ENCODE assay signal across 8 cellular contexts in the genomic region with DNA sequence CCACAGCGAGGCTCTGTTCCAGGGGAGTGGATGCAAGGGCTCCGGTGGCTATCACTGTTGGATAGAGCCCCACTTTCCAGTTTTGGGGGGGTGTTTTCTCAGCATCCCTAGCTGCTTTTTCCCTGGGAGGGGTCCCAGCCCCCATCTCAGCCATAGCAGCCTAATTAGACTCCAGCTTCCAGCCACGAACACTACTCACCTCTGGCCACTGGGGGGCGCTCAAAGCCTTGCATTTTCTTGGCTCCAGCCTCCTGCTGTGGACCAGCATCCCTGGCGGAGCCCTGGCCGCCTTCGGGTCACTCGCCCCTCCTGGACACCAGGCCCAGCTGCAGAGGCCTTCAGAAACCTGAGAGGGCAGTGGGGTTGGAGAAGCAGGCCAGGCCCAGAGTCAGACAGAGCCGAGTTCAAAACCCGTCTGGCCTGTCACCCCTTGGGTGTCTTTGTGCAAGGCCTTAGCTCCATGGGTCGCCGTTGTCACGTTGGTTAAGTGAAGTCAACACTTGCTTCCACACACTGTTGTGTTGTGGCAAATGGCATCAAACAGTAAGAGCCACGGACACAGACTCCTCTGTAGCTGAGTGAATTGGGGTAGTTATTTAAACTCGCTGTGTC.
DNase-seq lines count a peak whose midpoint lies in the region; ATAC-seq and TF ChIP-seq lines count a peak whose summit lies in the region.

No MANE protein-coding gene starts in this region.

- H3K9me3 ChIP-seq in liver (ENCODE audit: control insufficient read depth in 4 of 4, low read length in 3 of 4), result no peaks in the 10 kb centered on the region

- H3K36me3 ChIP-seq in liver (ENCODE audit: control insufficient read depth in 4 of 4, insufficient read depth in 3 of 4, low read depth in 1 of 4, low read length in 3 of 4), result peaks cover 24 to 94% (median 58%) of the 10 kb centered on the region in 4 donors

- no peaks in the 10 kb centered on the region for H3K27me3 ChIP-seq in liver (ENCODE audit: control insufficient read depth in 4 of 4, insufficient read depth in 4 of 4, low read length in 3 of 4)

- peaks cover 0 to 9% (median 3%) of the 10 kb centered on the region in 4 donors for H3K4me1 ChIP-seq in liver (ENCODE audit: control insufficient read depth in 4 of 4, insufficient read depth in 4 of 4, low read length in 3 of 4)

- H3K27ac Mint-ChIP-seq in activated B cell treated with CpG ODN at 0.5 μM for 24 hours, result no peak overlapping the region
- no peak overlapping the region for H3K27ac Mint-ChIP-seq in chondrocyte (ENCODE audit: unreplicated experiment)

- H3K9me3 Mint-ChIP-seq in activated B cell treated with CpG ODN at 0.5 μM for 24 hours, result no peaks in the 10 kb centered on the region
- H3K9me3 Mint-ChIP-seq in chondrocyte (ENCODE audit: low read depth), result no peaks in the 10 kb centered on the region

- no peak overlapping the region for H3K4me3 ChIP-seq in liver (ENCODE audit: low read depth in 1 of 3, low read length in 3 of 3)

- H3K27me3 Mint-ChIP-seq in activated B cell treated with CpG ODN at 0.5 μM for 24 hours (no peaks in the 10 kb centered on the region), chondrocyte (ENCODE audit: low read depth) (no peaks in the 10 kb centered on the region)

- H3K4me3 Mint-ChIP-seq in activated B cell treated with CpG ODN at 0.5 μM for 24 hours (no peak overlapping the region), chondrocyte (ENCODE audit: unreplicated experiment) (no peak overlapping the region)

- POLR2A ChIA-PET in activated B cell treated with CpG ODN at 0.5 μM for 24 hours (lab: Charles Lee), result interaction anchor here (0.5 kb wide), 1 partner anchor 218 kb away, joined by 4 read pairs; no protein-coding TSS in a partner anchor

- intact Hi-C loops in activated B cell treated with CpG ODN at 0.5 μM for 24 hours (cut with micrococcal nuclease), result loop anchor here (5.0 to 10.0 kb wide), 3 partner anchors 163 to 921 kb away; no protein-coding TSS in a partner anchor

- TF ChIP-seq RAD21 in liver (IDR thresholded peaks at IDR 0.05), result peak; percentile 72 to 79

- TF ChIP-seq CTCF in activated B cell treated with CpG ODN at 0.5 μM for 24 hours (IDR thresholded peaks at IDR 0.05), result peak; percentile 57
- peak; percentile 96 for TF ChIP-seq CTCF in chondrocyte (IDR thresholded peaks at IDR 0.05)
- TF ChIP-seq CTCF in liver (IDR thresholded peaks at IDR 0.05; ENCODE audit: low read depth, low read length, missing input control), result peak; percentile 70

- CTCF ChIA-PET in activated B cell treated with CpG ODN at 0.5 μM for 24 hours (lab: Charles Lee), result interaction anchor here (0.6 to 2.1 kb wide), 9 partner anchors 8 to 920 kb away, joined by 3 to 16 read pairs (median 3); no protein-coding TSS in a partner anchor

- H3K9ac ChIP-seq in liver (ENCODE audit: low read depth in 1 of 2, low read length in 2 of 2), result no peak overlapping the region

- H3K36me3 Mint-ChIP-seq in activated B cell treated with CpG ODN at 0.5 μM for 24 hours (ENCODE audit: low read depth), result no peaks in the 10 kb centered on the region
- H3K36me3 Mint-ChIP-seq in chondrocyte (ENCODE audit: low read depth), result peaks cover 17% of the 10 kb centered on the region

- H3K27ac ChIP-seq in liver (ENCODE audit: low read depth in 1 of 2, low read length in 2 of 2), result no peak overlapping the region

- peak; percentile 49 for ATAC-seq in activated B cell treated with CpG ODN at 0.5 μM for 24 hours (ENCODE audit: low read depth)
- ATAC-seq in HG03135 (IDR thresholded peaks at IDR 0.05; ENCODE audit: unreplicated experiment), result no peak

- DNase-seq in NCI-H187 (lab: John Stamatoyannopoulos, UW) (peak; percentile 10 to 15), NCI-H187 treated with DMSO at 0.1 percent for 48 hours (lab: John Stamatoyannopoulos, UW) (no peak), LoVo (ENCODE audit: low spot score) (peak; percentile 5), activated B cell treated with CpG ODN at 0.5 μM for 24 hours (peak; percentile 53), chondrocyte (ENCODE audit: low spot score) (no peak)
- peak; percentile 25 to 43 (median 29) for DNase-seq in stimulated activated CD4-positive, alpha-beta T cell treated with anti-CD3 and anti-CD28 coated beads, TNF-alpha, amount 100 ng/mL, for 48 hours (ENCODE audit: low read depth in 3 of 3)

- WGBS in liver, result 71% methylated on average over 15 of the region's 15 CpGs

- peaks cover 4% of the 10 kb centered on the region for H3K4me1 Mint-ChIP-seq in activated B cell treated with CpG ODN at 0.5 μM for 24 hours
- no peaks in the 10 kb centered on the region for H3K4me1 Mint-ChIP-seq in chondrocyte (ENCODE audit: low read depth)

TF ChIP-seq in liver, 16 proteins besides CTCF, POLR2A, EP300 and RAD21:
- TF ChIP-seq, protein P1, sequence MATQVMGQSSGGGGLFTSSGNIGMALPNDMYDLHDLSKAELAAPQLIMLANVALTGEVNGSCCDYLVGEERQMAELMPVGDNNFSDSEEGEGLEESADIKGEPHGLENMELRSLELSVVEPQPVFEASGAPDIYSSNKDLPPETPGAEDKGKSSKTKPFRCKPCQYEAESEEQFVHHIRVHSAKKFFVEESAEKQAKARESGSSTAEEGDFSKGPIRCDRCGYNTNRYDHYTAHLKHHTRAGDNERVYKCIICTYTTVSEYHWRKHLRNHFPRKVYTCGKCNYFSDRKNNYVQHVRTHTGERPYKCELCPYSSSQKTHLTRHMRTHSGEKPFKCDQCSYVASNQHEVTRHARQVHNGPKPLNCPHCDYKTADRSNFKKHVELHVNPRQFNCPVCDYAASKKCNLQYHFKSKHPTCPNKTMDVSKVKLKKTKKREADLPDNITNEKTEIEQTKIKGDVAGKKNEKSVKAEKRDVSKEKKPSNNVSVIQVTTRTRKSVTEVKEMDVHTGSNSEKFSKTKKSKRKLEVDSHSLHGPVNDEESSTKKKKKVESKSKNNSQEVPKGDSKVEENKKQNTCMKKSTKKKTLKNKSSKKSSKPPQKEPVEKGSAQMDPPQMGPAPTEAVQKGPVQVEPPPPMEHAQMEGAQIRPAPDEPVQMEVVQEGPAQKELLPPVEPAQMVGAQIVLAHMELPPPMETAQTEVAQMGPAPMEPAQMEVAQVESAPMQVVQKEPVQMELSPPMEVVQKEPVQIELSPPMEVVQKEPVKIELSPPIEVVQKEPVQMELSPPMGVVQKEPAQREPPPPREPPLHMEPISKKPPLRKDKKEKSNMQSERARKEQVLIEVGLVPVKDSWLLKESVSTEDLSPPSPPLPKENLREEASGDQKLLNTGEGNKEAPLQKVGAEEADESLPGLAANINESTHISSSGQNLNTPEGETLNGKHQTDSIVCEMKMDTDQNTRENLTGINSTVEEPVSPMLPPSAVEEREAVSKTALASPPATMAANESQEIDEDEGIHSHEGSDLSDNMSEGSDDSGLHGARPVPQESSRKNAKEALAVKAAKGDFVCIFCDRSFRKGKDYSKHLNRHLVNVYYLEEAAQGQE (IDR thresholded peaks at IDR 0.05), result no peak
- TF ChIP-seq YY1 (IDR thresholded peaks at IDR 0.05) (no peak), NR2F2 (IDR thresholded peaks at IDR 0.05) (no peak), HNF4A (conservative IDR thresholded peaks at IDR 0.05) (no peak)
- TF ChIP-seq, protein P2, sequence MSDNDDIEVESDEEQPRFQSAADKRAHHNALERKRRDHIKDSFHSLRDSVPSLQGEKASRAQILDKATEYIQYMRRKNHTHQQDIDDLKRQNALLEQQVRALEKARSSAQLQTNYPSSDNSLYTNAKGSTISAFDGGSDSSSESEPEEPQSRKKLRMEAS (IDR thresholded peaks at IDR 0.05), result no peak
TF ChIP-seq in liver: peak in this region for 0.

Comparison
In these comparisons a context has a peak if more than half of its experiments do, and no peak if none do; other contexts are left out.
1. DNase-seq: peak in NCI-H187 (2 of 2), LoVo (single experiment), activated B cell treated with CpG ODN at 0.5 μM for 24 hours (single experiment) and stimulated activated CD4-positive, alpha-beta T cell treated with anti-CD3 and anti-CD28 coated beads, TNF-alpha, amount 100 ng/mL, for 48 hours (3 of 3); none in NCI-H187 treated with DMSO at 0.1 percent for 48 hours (single experiment) and chondrocyte (single experiment).
2. Peak in every context shown above with its lines, with median percentiles within 50 percentile points of each other: CTCF ChIP-seq.